In the genomic region with DNA sequence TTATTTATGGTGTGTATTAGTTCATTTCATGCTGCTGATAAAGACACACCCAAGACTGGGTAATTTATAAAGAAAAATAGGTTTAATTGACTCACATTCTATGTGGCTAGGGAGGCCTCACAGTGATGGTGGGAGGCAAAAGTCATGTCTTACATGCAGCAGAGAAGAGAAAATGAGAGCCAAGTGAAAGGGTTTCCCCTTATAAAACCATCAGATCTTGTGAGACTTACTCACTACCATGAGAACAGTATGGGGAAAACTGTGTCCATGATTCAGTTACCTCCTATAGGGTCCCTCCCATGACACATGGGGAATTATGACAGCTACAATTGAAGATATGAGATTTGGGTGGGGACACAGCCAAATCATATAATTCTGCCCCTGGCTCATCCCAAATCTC, we compare ENCODE assay signal across 11 cellular contexts.
"Had no signal": no experiment of that assay in that cellular context is flagged by ENCODE, and none has a peak within 500 bp of the region (broad histone marks: within the 10 kb centered on the region; RNA-seq: fewer than 3 reads in every experiment).

No MANE protein-coding gene starts in this region.

- H3K27ac Mint-ChIP-seq: activated naive CD8-positive, alpha-beta T cell treated with anti-CD3 and anti-CD28 coated beads, Interleukin-2, amount 10 ng/mL, durations not matched to agents 7 days and 5 days; nephron progenitor cell had no signal

- H3K4me1 Mint-ChIP-seq: nephron progenitor cell had no signal

- ATAC-seq: esophagus mucosa, psoas muscle, sciatic nerve had no signal

- H3K4me3 Mint-ChIP-seq: activated naive CD8-positive, alpha-beta T cell treated with anti-CD3 and anti-CD28 coated beads, Interleukin-2, amount 10 ng/mL, durations not matched to agents 7 days and 5 days; nephron progenitor cell had no signal

- H3K27me3 Mint-ChIP-seq: activated naive CD8-positive, alpha-beta T cell treated with anti-CD3 and anti-CD28 coated beads, Interleukin-2, amount 10 ng/mL, durations not matched to agents 7 days and 5 days had no signal

- DNase-seq: activated naive CD8-positive, alpha-beta T cell treated with anti-CD3 and anti-CD28 coated beads, Interleukin-2, amount 10 ng/mL, durations not matched to agents 7 days and 5 days; aorta; hypothalamus; nephron progenitor cell; psoas muscle; spleen; stomach; SW 1271; T-helper 9 cell had no signal
